19 cellular contexts compared by ENCODE assay signal in genomic region chr6:47262226-47262625, GRCh38. TPM values are rescaled to one million over a fixed set of nuclear protein-coding genes. Genes with fewer than 3 reads are reported as not detected.
A peak's percentile ranks its signal among the peaks of the same experiment; 100 is the strongest.
DNase-seq lines count a peak whose midpoint lies in the region; ATAC-seq, FAIRE-seq and TF ChIP-seq lines count a peak whose summit lies in the region.
"Had no signal": no experiment of that assay in that cellular context is flagged by ENCODE, and none has a peak within 500 bp of the region (broad histone marks: within the 10 kb centered on the region; RNA-seq: fewer than 3 reads in every experiment).

No MANE protein-coding gene starts in this region.

- H3K27me3 ChIP-seq in astrocyte (ENCODE audit: insufficient read depth, low read length) (no peaks in the 10 kb centered on the region), prostate gland (replicated peaks; ENCODE audit: insufficient read depth) (no peaks in the 10 kb centered on the region)
- H3K27me3 ChIP-seq: BLaER1 treated with 17β-estradiol and CSF1 and Interleukin-3, amounts not matched to agents 10 nM and 100 nM had no signal

- H3K36me3 ChIP-seq in astrocyte (ENCODE audit: insufficient read depth, low read length), result no peaks in the 10 kb centered on the region
- no peaks in the 10 kb centered on the region for H3K36me3 ChIP-seq in prostate gland
- H3K36me3 ChIP-seq in kidney (ENCODE audit: control insufficient read depth in 1 of 2, insufficient read depth in 2 of 2, low read length in 2 of 2), result peaks cover 2 to 5% of the 10 kb centered on the region in 2 donors

- WGBS in prostate gland, result 58% methylated on average over 1 of the region's 1 CpG

- peak overlapping the region; percentile 21 for H3K4me2 ChIP-seq in astrocyte (ENCODE audit: low read length)
- H3K4me2 ChIP-seq: BLaER1 treated with 17β-estradiol and CSF1 and Interleukin-3, amounts not matched to agents 10 nM and 100 nM had no signal

- H4K20me1 ChIP-seq in astrocyte (ENCODE audit: insufficient read depth, low read length), result peaks cover 4% of the 10 kb centered on the region

- FAIRE-seq in astrocyte (lab: Jason Lieb, UNC), result no peak
- FAIRE-seq in kidney (lab: Jason Lieb, UNC), result no peak
- FAIRE-seq: G401.6, GM12892, GM18507 had no signal

- ATAC-seq in GM21360 (IDR thresholded peaks at IDR 0.05; ENCODE audit: unreplicated experiment), result no peak
- ATAC-seq in GM21447 (IDR thresholded peaks at IDR 0.05; ENCODE audit: unreplicated experiment), result no peak
- ATAC-seq: CD8-positive, alpha-beta T cell; HCT116 had no signal

- H3K9me3 Mint-ChIP-seq in astrocyte (ENCODE audit: unreplicated experiment), result no peaks in the 10 kb centered on the region
- H3K9me3 Mint-ChIP-seq: CD8-positive, alpha-beta T cell; HFFc6 had no signal

- H3K4me1 Mint-ChIP-seq in astrocyte (ENCODE audit: low read depth, unreplicated experiment), result peaks cover 47% of the 10 kb centered on the region
- H3K4me1 Mint-ChIP-seq: B cell, IgD-negative memory B cell had no signal

- H3K4me1 ChIP-seq in astrocyte (ENCODE audit: insufficient read depth, low read length) (peaks cover 2% of the 10 kb centered on the region), prostate gland (replicated peaks) (no peaks in the 10 kb centered on the region), kidney (ENCODE audit: control insufficient read depth in 1 of 2, insufficient read depth in 1 of 2, low read depth in 1 of 2, low read length in 2 of 2) (no peaks in the 10 kb centered on the region)

- no peaks in the 10 kb centered on the region for H3K27me3 Mint-ChIP-seq in astrocyte (ENCODE audit: low read depth, unreplicated experiment)
- H3K27me3 Mint-ChIP-seq: B cell had no signal

- H3K4me3 Mint-ChIP-seq in astrocyte (ENCODE audit: unreplicated experiment), result no peak overlapping the region
- H3K4me3 Mint-ChIP-seq: B cell; CD8-positive, alpha-beta T cell; HFFc6 had no signal

- no peak overlapping the region for H3K27ac Mint-ChIP-seq in astrocyte (ENCODE audit: unreplicated experiment)
- H3K27ac Mint-ChIP-seq: B cell; CD8-positive, alpha-beta T cell; HFFc6; IgD-negative memory B cell had no signal

- H3K9me3 ChIP-seq in astrocyte (ENCODE audit: insufficient read depth, low read depth, low read length) (no peaks in the 10 kb centered on the region), prostate gland (no peaks in the 10 kb centered on the region), kidney (ENCODE audit: control insufficient read depth in 1 of 2, low read length in 2 of 2) (no peaks in the 10 kb centered on the region)
- H3K9me3 ChIP-seq: BLaER1 treated with 17β-estradiol and CSF1 and Interleukin-3, amounts not matched to agents 10 nM and 100 nM had no signal

- H3K9ac ChIP-seq in astrocyte (ENCODE audit: low read length), result no peak overlapping the region
- H3K9ac ChIP-seq in kidney (ENCODE audit: low read length in 2 of 2), result no peak overlapping the region
- H3K9ac ChIP-seq: BLaER1 treated with 17β-estradiol and CSF1 and Interleukin-3, amounts not matched to agents 10 nM and 100 nM had no signal

- H3K27ac ChIP-seq in astrocyte (ENCODE audit: low read depth, low read length) (no peak overlapping the region), prostate gland (no peak overlapping the region), kidney (ENCODE audit: low read depth in 2 of 2, low read length in 2 of 2) (no peak overlapping the region)
- H3K27ac ChIP-seq: BLaER1 treated with 17β-estradiol and CSF1 and Interleukin-3, amounts not matched to agents 10 nM and 100 nM had no signal

- intact Hi-C loops in prostate gland (cut with DNase I), result no loop called here
- intact Hi-C loops in kidney (cut with DNase I), result no loop called here

- TF ChIP-seq CTCF in astrocyte (IDR thresholded peaks at IDR 0.05; ENCODE audit: insufficient read depth, low read depth, low read length) (no peak), fibroblast of the aortic adventitia (IDR thresholded peaks at IDR 0.05; ENCODE audit: insufficient read depth, low read length) (no peak), prostate gland (IDR thresholded peaks at IDR 0.05) (no peak), kidney (IDR thresholded peaks at IDR 0.05; ENCODE audit: borderline replicate concordance, extremely low read depth, insufficient read depth) (no peak)

- H3K4me3 ChIP-seq in astrocyte (ENCODE audit: insufficient read depth, low read depth, low read length) (no peak overlapping the region), fibroblast of the aortic adventitia (ENCODE audit: low read depth, low read length) (no peak overlapping the region), prostate gland (no peak overlapping the region), kidney (ENCODE audit: low read length in 2 of 2) (no peak overlapping the region)
- H3K4me3 ChIP-seq: BLaER1 treated with 17β-estradiol and CSF1 and Interleukin-3, amounts not matched to agents 10 nM and 100 nM had no signal

- H2AFZ ChIP-seq in astrocyte (ENCODE audit: low read depth, low read length), result no peak overlapping the region

- H3K36me3 Mint-ChIP-seq in astrocyte (ENCODE audit: low read depth, unreplicated experiment), result peaks cover 32% of the 10 kb centered on the region
- H3K36me3 Mint-ChIP-seq: CD8-positive, alpha-beta T cell; IgD-negative memory B cell had no signal

- peaks cover 6% of the 10 kb centered on the region for H3K79me2 ChIP-seq in astrocyte (ENCODE audit: insufficient read depth, low read length)

- no peak for TF ChIP-seq POLR2A in prostate gland (IDR thresholded peaks at IDR 0.05)

- DNase-seq in M059J (ENCODE audit: low read depth), result peak; percentile 23
- DNase-seq in astrocyte (ENCODE audit: low read depth), result peak; percentile 48
- DNase-seq in fibroblast of the aortic adventitia (ENCODE audit: low read depth), result peak; percentile 51
- DNase-seq in prostate gland (ENCODE audit: low spot score), result no peak
- no peak for DNase-seq in kidney
- DNase-seq: CD8-positive, alpha-beta T cell; DMS 273 treated with DMSO at 0.1 percent for 48 hours; GOT3; H7; HFFc6 had no signal

RNA-seq across cellular contexts. Expression of gene TNFRSF21, which starts 47.5 kb away (rescaled TPM):
- total RNA-seq in M059J (2014; rRNA removed; shearing (Covaris generic)), result 26.8 and 41.3 TPM in 2 replicates
- total RNA-seq in astrocyte (214 and 244 TPM in 2 replicates), fibroblast of the aortic adventitia (ENCODE audit: low replicate concordance) (13.8 and 17.7 TPM in 2 replicates), prostate gland (10 to 100 TPM; 21.8 to 22.5 TPM), kidney (45.5 TPM)
- 40.3 TPM for polyA plus RNA-seq in kidney (ENCODE audit: insufficient read depth, low read depth, low replicate concordance)

Comparison
In these comparisons a context has a peak if more than half of its experiments do, and no peak if none do; other contexts are left out.
1. DNase-seq: peak in M059J (single experiment), astrocyte (single experiment) and fibroblast of the aortic adventitia (single experiment); none in prostate gland (single experiment) and kidney (single experiment).